8 cellular contexts compared by ENCODE assay signal in genomic region chr1:64675718-64676345, GRCh38.
DNase-seq lines count a peak whose midpoint lies in the region; ATAC-seq lines count a peak whose summit lies in the region.

No MANE protein-coding gene starts in this region.

- no peaks in the 10 kb centered on the region for H3K9me3 Mint-ChIP-seq in activated naive CD4-positive, alpha-beta T cell treated with anti-CD3 and anti-CD28 coated beads, Interleukin-2, amount 50 U/mL, for 72 hours

- DNase-seq in D341Med (ENCODE audit: low spot score) (peak; percentile 38), amniotic epithelial cell (ENCODE audit: low read depth) (peak; percentile 21), left kidney (ENCODE audit: low read depth, low spot score) (peak; percentile 42), GOT3 (lab: John Stamatoyannopoulos, UW) (no peak)
- DNase-seq in activated naive CD4-positive, alpha-beta T cell treated with anti-CD3 and anti-CD28 coated beads, Interleukin-2, amount 50 U/mL, for 72 hours (ENCODE audit: low spot score in 2 of 2) = no peak

- no peaks in the 10 kb centered on the region for H3K36me3 Mint-ChIP-seq in activated naive CD4-positive, alpha-beta T cell treated with anti-CD3 and anti-CD28 coated beads, Interleukin-2, amount 50 U/mL, for 72 hours

- ATAC-seq in HG02885 (IDR thresholded peaks at IDR 0.05; ENCODE audit: poor library complexity, unreplicated experiment) (peak; percentile 72), HG02840 (IDR thresholded peaks at IDR 0.05; ENCODE audit: low FRiP score, unreplicated experiment) (no peak), GM21390 (IDR thresholded peaks at IDR 0.05; ENCODE audit: unreplicated experiment) (no peak)
- ATAC-seq in activated naive CD4-positive, alpha-beta T cell treated with anti-CD3 and anti-CD28 coated beads, Interleukin-2, amount 50 U/mL, for 72 hours = no peak

- no peak overlapping the region for H3K27ac Mint-ChIP-seq in activated naive CD4-positive, alpha-beta T cell treated with anti-CD3 and anti-CD28 coated beads, Interleukin-2, amount 50 U/mL, for 72 hours

Comparison
In these comparisons a context has a peak if more than half of its experiments do, and no peak if none do; other contexts are left out.
1. DNase-seq: peak in D341Med (single experiment), amniotic epithelial cell (single experiment) and left kidney (single experiment); none in activated naive CD4-positive, alpha-beta T cell treated with anti-CD3 and anti-CD28 coated beads, Interleukin-2, amount 50 U/mL, for 72 hours (0 of 2) and GOT3 (single experiment).